Comparison of ENCODE assay signal across 2 cellular contexts in genomic region chr22:47048123-47049077, GRCh38.
TF ChIP-seq lines count a peak whose summit lies in the region.

No MANE protein-coding gene starts in this region.

TF ChIP-seq in HepG2, 621 proteins besides CTCF, POLR2A, EP300 and RAD21:
- TF ChIP-seq ZNF597 (CRISPR knock-in tag; IDR thresholded peaks at IDR 0.05) (no peak), ZNF354B (CRISPR knock-in tag; IDR thresholded peaks at IDR 0.05) (no peak), SKIL (CRISPR knock-in tag; IDR thresholded peaks at IDR 0.05; ENCODE audit: borderline replicate concordance) (no peak), BRF2 (CRISPR knock-in tag; IDR thresholded peaks at IDR 0.05) (no peak), TGIF2 (CRISPR knock-in tag; IDR thresholded peaks at IDR 0.05) (no peak), HOXA9 (CRISPR knock-in tag; IDR thresholded peaks at IDR 0.05; ENCODE audit: borderline replicate concordance) (no peak), PRMT3 (CRISPR knock-in tag; IDR thresholded peaks at IDR 0.05; ENCODE audit: borderline replicate concordance, low read depth) (no peak), ZNF549 (CRISPR knock-in tag; IDR thresholded peaks at IDR 0.05) (no peak), ZNF460 (CRISPR knock-in tag; IDR thresholded peaks at IDR 0.05; ENCODE audit: borderline replicate concordance) (no peak), IRF2 (CRISPR knock-in tag; IDR thresholded peaks at IDR 0.05) (no peak), AHDC1 (CRISPR knock-in tag; IDR thresholded peaks at IDR 0.05; ENCODE audit: borderline replicate concordance) (no peak)

TF ChIP-seq in WTC11, 78 proteins besides CTCF, POLR2A, EP300 and RAD21:
- no peak for TF ChIP-seq RORB (CRISPR knock-in tag; IDR thresholded peaks at IDR 0.05)
- TF ChIP-seq E2F1 (CRISPR knock-in tag; IDR thresholded peaks at IDR 0.05), result no peak
- TF ChIP-seq ZNF425 (CRISPR knock-in tag; conservative IDR thresholded peaks at IDR 0.05), result no peak
- no peak for TF ChIP-seq ERG (CRISPR knock-in tag; IDR thresholded peaks at IDR 0.05)
- no peak for TF ChIP-seq CBFB (CRISPR knock-in tag; IDR thresholded peaks at IDR 0.05; ENCODE audit: low read depth)
- TF ChIP-seq EMX1 (CRISPR knock-in tag; IDR thresholded peaks at IDR 0.05), result no peak
- no peak for TF ChIP-seq TEAD1 (CRISPR knock-in tag; IDR thresholded peaks at IDR 0.05)
- TF ChIP-seq ZNF219 (CRISPR knock-in tag; IDR thresholded peaks at IDR 0.05; ENCODE audit: borderline replicate concordance), result no peak
- no peak for TF ChIP-seq NR1H2 (CRISPR knock-in tag; IDR thresholded peaks at IDR 0.05)
- TF ChIP-seq ARID4B (CRISPR knock-in tag; IDR thresholded peaks at IDR 0.05; ENCODE audit: borderline replicate concordance), result no peak
- TF ChIP-seq ETV6 (CRISPR knock-in tag; IDR thresholded peaks at IDR 0.05), result no peak
- no peak for TF ChIP-seq ZNF263 (CRISPR knock-in tag; IDR thresholded peaks at IDR 0.05; ENCODE audit: low read depth)
